18 cellular contexts compared by ENCODE assay signal in genomic region chr4:39770969-39771724, GRCh38.
"Had no signal": no experiment of that assay in that cellular context is flagged by ENCODE, and none has a peak within 500 bp of the region (broad histone marks: within the 10 kb centered on the region; RNA-seq: fewer than 3 reads in every experiment).

No MANE protein-coding gene starts in this region.

- H3K27me3 Mint-ChIP-seq: activated B cell treated with CpG ODN at 0.5 μM for 24 hours; activated naive CD8-positive, alpha-beta T cell treated with anti-CD3 and anti-CD28 coated beads, Interleukin-2, amount 10 ng/mL, durations not matched to agents 7 days and 5 days; central memory CD8-positive, alpha-beta T cell; naive B cell; stimulated activated naive B cell treated with anti-CD40 and anti-IgM and Interleukin-4, amounts not matched to agents 10 μg/mL and 1 μg/mL and 100 μg/mL, for 72 hours had no signal

- H3K27ac Mint-ChIP-seq: activated B cell treated with CpG ODN at 0.5 μM for 24 hours; activated CD8-positive, alpha-beta T cell treated with anti-CD3 and anti-CD28 coated beads, Interleukin-2, amount 10 ng/mL, durations not matched to agents 7 days and 5 days; activated naive CD8-positive, alpha-beta T cell treated with anti-CD3 and anti-CD28 coated beads, Interleukin-2, amount 10 ng/mL, durations not matched to agents 7 days and 5 days; activated T-helper 1 cell treated with anti-CD3 and anti-CD28 coated beads, Interleukin-12 subunit alpha, Interleukin-12 subunit beta, Interleukin-2, Interleukin-4 antibody, amounts not matched to agents 30 ng/mL and 10 ng/mL and 1 ng/mL, durations not matched to agents 14 hours and 24 hours and 36 hours; naive B cell; neural progenitor cell; stimulated activated naive B cell treated with anti-CD40 and anti-IgM and Interleukin-4, amounts not matched to agents 10 μg/mL and 1 μg/mL and 100 μg/mL, for 72 hours had no signal

- H3K4me2 ChIP-seq: neural progenitor cell had no signal

- DNase-seq: activated B cell treated with CpG ODN at 0.5 μM for 24 hours; activated CD4-positive, alpha-beta T cell treated with anti-CD3 and anti-CD28 coated beads for 48 hours; activated CD8-positive, alpha-beta T cell treated with anti-CD3 and anti-CD28 coated beads, Interleukin-2, amount 10 ng/mL, durations not matched to agents 7 days and 5 days; activated naive CD8-positive, alpha-beta T cell treated with anti-CD3 and anti-CD28 coated beads, Interleukin-2, amount 10 ng/mL, durations not matched to agents 7 days and 5 days; brain microvascular endothelial cell; foreskin melanocyte; heart left ventricle; mammary epithelial cell; naive B cell; stimulated activated CD4-positive, alpha-beta T cell treated with anti-CD3 and anti-CD28 coated beads, Interleukin-2, amount 100 ng/mL, for 48 hours; stimulated activated naive B cell treated with anti-CD40 and anti-IgM and Interleukin-4, amounts not matched to agents 10 μg/mL and 1 μg/mL and 100 μg/mL, for 72 hours; SW 1271 had no signal

- H3K4me1 Mint-ChIP-seq: activated naive CD8-positive, alpha-beta T cell treated with anti-CD3 and anti-CD28 coated beads, Interleukin-2, amount 10 ng/mL, durations not matched to agents 7 days and 5 days; neural progenitor cell had no signal

- H3K9ac ChIP-seq: neural progenitor cell had no signal

- H3K9me3 ChIP-seq: heart left ventricle, pancreas, upper lobe of left lung had no signal

- H3K27ac ChIP-seq: brain microvascular endothelial cell, coronary artery, heart left ventricle, neural progenitor cell, pancreas, upper lobe of left lung had no signal

- H3K4me3 Mint-ChIP-seq: activated B cell treated with CpG ODN at 0.5 μM for 24 hours; activated CD8-positive, alpha-beta T cell treated with anti-CD3 and anti-CD28 coated beads, Interleukin-2, amount 10 ng/mL, durations not matched to agents 7 days and 5 days; activated naive CD8-positive, alpha-beta T cell treated with anti-CD3 and anti-CD28 coated beads, Interleukin-2, amount 10 ng/mL, durations not matched to agents 7 days and 5 days; activated T-helper 1 cell treated with anti-CD3 and anti-CD28 coated beads, Interleukin-12 subunit alpha, Interleukin-12 subunit beta, Interleukin-2, Interleukin-4 antibody, amounts not matched to agents 30 ng/mL and 10 ng/mL and 1 ng/mL, durations not matched to agents 14 hours and 24 hours and 36 hours; central memory CD8-positive, alpha-beta T cell; naive B cell; neural progenitor cell; stimulated activated naive B cell treated with anti-CD40 and anti-IgM and Interleukin-4, amounts not matched to agents 10 μg/mL and 1 μg/mL and 100 μg/mL, for 72 hours had no signal

- ATAC-seq: activated CD8-positive, alpha-beta T cell treated with anti-CD3 and anti-CD28 coated beads, Interleukin-2, amount 10 ng/mL, durations not matched to agents 7 days and 5 days; stimulated activated naive B cell treated with anti-CD40 and anti-IgM and Interleukin-4, amounts not matched to agents 10 μg/mL and 1 μg/mL and 100 μg/mL, for 72 hours had no signal

- H3K4me1 ChIP-seq: neural progenitor cell, pancreas, upper lobe of left lung had no signal

- H3K27me3 ChIP-seq: brain microvascular endothelial cell, heart left ventricle, neural progenitor cell, pancreas, upper lobe of left lung had no signal

- H2AFZ ChIP-seq: neural progenitor cell had no signal

- H3K9me3 Mint-ChIP-seq: activated B cell treated with CpG ODN at 0.5 μM for 24 hours; activated naive CD8-positive, alpha-beta T cell treated with anti-CD3 and anti-CD28 coated beads, Interleukin-2, amount 10 ng/mL, durations not matched to agents 7 days and 5 days; activated T-helper 1 cell treated with anti-CD3 and anti-CD28 coated beads, Interleukin-12 subunit alpha, Interleukin-12 subunit beta, Interleukin-2, Interleukin-4 antibody, amounts not matched to agents 30 ng/mL and 10 ng/mL and 1 ng/mL, durations not matched to agents 14 hours and 24 hours and 36 hours; central memory CD8-positive, alpha-beta T cell; naive B cell; neural progenitor cell; stimulated activated naive B cell treated with anti-CD40 and anti-IgM and Interleukin-4, amounts not matched to agents 10 μg/mL and 1 μg/mL and 100 μg/mL, for 72 hours had no signal
